In genomic region chr1:81424056-81424455, GRCh38 we compare ENCODE assay signal across 18 cellular contexts.
DNase-seq lines count a peak whose midpoint lies in the region; ATAC-seq and TF ChIP-seq lines count a peak whose summit lies in the region.
"Had no signal": no experiment of that assay in that cellular context is flagged by ENCODE, and none has a peak within 500 bp of the region (broad histone marks: within the 10 kb centered on the region; RNA-seq: fewer than 3 reads in every experiment).

No MANE protein-coding gene starts in this region.

- no peaks in the 10 kb centered on the region for H3K36me3 ChIP-seq in WERI-Rb-1
- H3K36me3 ChIP-seq in lower lobe of right lung: no peaks in the 10 kb centered on the region
- H3K36me3 ChIP-seq: BLaER1 treated with 17β-estradiol and CSF1 and Interleukin-3, amounts not matched to agents 10 nM and 100 nM; spleen; upper lobe of left lung had no signal

- intact Hi-C loops in lower lobe of right lung (cut with DNase I): no loop called here

- DNase-seq in DMS53 (lab: John Stamatoyannopoulos, UW) (peak; percentile 58), GM04503 (ENCODE audit: low read depth) (peak; percentile 1), WERI-Rb-1 (peak; percentile 19), left kidney (ENCODE audit: low read depth, low spot score) (peak; percentile 31), NCI-H2196 (lab: John Stamatoyannopoulos, UW; ENCODE audit: unreplicated experiment) (no peak), lower lobe of right lung (no peak), NCI-H774 (lab: John Stamatoyannopoulos, UW) (no peak), H4 (ENCODE audit: low spot score) (no peak)
- DNase-seq: activated CD4-positive, alpha-beta T cell treated with anti-CD3 and anti-CD28 coated beads, Interleukin-2, amount 10 ng/mL, durations not matched to agents 24 days and 14 days; activated CD8-positive, alpha-beta memory T cell treated with anti-CD3 and anti-CD28 coated beads, Interleukin-2, amount 50 U/mL, for 48 hours; activated naive CD4-positive, alpha-beta T cell treated with anti-CD3 and anti-CD28 coated beads for 36 hours; KBM-7; NCI-H1105 treated with DMSO at 0.1 percent for 48 hours; posterior cingulate gyrus; spleen; upper lobe of left lung had no signal

- no peak for ATAC-seq in lower lobe of right lung
- ATAC-seq: stimulated activated memory B cell treated with anti-CD40 and anti-IgM and Interleukin-4, amounts not matched to agents 10 μg/mL and 1 μg/mL and 100 μg/mL, for 72 hours had no signal

- no peak overlapping the region for H3K27ac ChIP-seq in WERI-Rb-1
- H3K27ac ChIP-seq in lower lobe of right lung: no peak overlapping the region
- H3K27ac ChIP-seq: BLaER1 treated with 17β-estradiol and CSF1 and Interleukin-3, amounts not matched to agents 10 nM and 100 nM; upper lobe of left lung had no signal

- H3K4me1 ChIP-seq in lower lobe of right lung: no peaks in the 10 kb centered on the region
- H3K4me1 ChIP-seq: BLaER1 treated with 17β-estradiol and CSF1 and Interleukin-3, amounts not matched to agents 10 nM and 100 nM; spleen had no signal

- TF ChIP-seq CTCF in WERI-Rb-1 (IDR thresholded peaks at IDR 0.05; ENCODE audit: low read depth, low read length): no peak
- no peak for TF ChIP-seq CTCF in lower lobe of right lung (IDR thresholded peaks at IDR 0.05)

- H3K27me3 ChIP-seq in WERI-Rb-1 (ENCODE audit: insufficient read depth, low read depth, severe bottlenecking) (no peaks in the 10 kb centered on the region), lower lobe of right lung (ENCODE audit: low read depth) (no peaks in the 10 kb centered on the region)
- H3K27me3 ChIP-seq: BLaER1 treated with 17β-estradiol and CSF1 and Interleukin-3, amounts not matched to agents 10 nM and 100 nM; spleen; upper lobe of left lung had no signal

- H3K9me3 ChIP-seq in WERI-Rb-1 (ENCODE audit: severe bottlenecking) (no peaks in the 10 kb centered on the region), lower lobe of right lung (no peaks in the 10 kb centered on the region)
- H3K9me3 ChIP-seq: BLaER1 treated with 17β-estradiol and CSF1 and Interleukin-3, amounts not matched to agents 10 nM and 100 nM; spleen; upper lobe of left lung had no signal

- H3K4me3 ChIP-seq in WERI-Rb-1 (ENCODE audit: low read depth, low read length) (no peak overlapping the region), lower lobe of right lung (no peak overlapping the region)
- H3K4me3 ChIP-seq: BLaER1 treated with 17β-estradiol and CSF1 and Interleukin-3, amounts not matched to agents 10 nM and 100 nM; spleen; upper lobe of left lung had no signal

Comparison
In these comparisons a context has a peak if more than half of its experiments do, and no peak if none do; other contexts are left out.
1. DNase-seq: peak in DMS53 (single experiment), GM04503 (single experiment), WERI-Rb-1 (single experiment) and left kidney (single experiment); none in NCI-H2196 (single experiment), lower lobe of right lung (single experiment), NCI-H774 (single experiment) and H4 (single experiment).